In genomic region chr12:52209321-52209720, GRCh38 we compare ENCODE assay signal across 25 cellular contexts. TPM values are rescaled to one million over a fixed set of nuclear protein-coding genes. Genes with fewer than 3 reads are reported as not detected.
A peak's percentile ranks its signal among the peaks of the same experiment; 100 is the strongest.
DNase-seq lines count a peak whose midpoint lies in the region; ATAC-seq, FAIRE-seq and TF ChIP-seq lines count a peak whose summit lies in the region.
"Had no signal": no experiment of that assay in that cellular context is flagged by ENCODE, and none has a peak within 500 bp of the region (broad histone marks: within the 10 kb centered on the region; RNA-seq: fewer than 3 reads in every experiment).

No MANE protein-coding gene starts in this region.

- H3K4me2 ChIP-seq in mammary epithelial cell (ENCODE audit: insufficient read depth, low read depth, low read length): peak overlapping the region; percentile 14

- H3K4me1 ChIP-seq in heart right ventricle (peaks cover 6 to 28% (median 15%) of the 10 kb centered on the region in 9 donors), mammary epithelial cell (ENCODE audit: insufficient read depth, low read length) (peaks cover 57% of the 10 kb centered on the region), kidney (ENCODE audit: control insufficient read depth in 1 of 2, insufficient read depth in 1 of 2, low read depth in 1 of 2, low read length in 2 of 2) (peaks cover 0 to 6% of the 10 kb centered on the region in 2 donors), suprapubic skin (peaks cover 77% of the 10 kb centered on the region)

- H3K27me3 ChIP-seq in heart right ventricle: peaks cover 0 to 10% (median 0%) of the 10 kb centered on the region in 7 donors
- H3K27me3 ChIP-seq in mammary epithelial cell (ENCODE audit: insufficient read depth, low read length): no peaks in the 10 kb centered on the region
- H3K27me3 ChIP-seq in suprapubic skin: no peaks in the 10 kb centered on the region
- H3K27me3 ChIP-seq: upper lobe of left lung had no signal

- TF ChIP-seq CTCF in heart right ventricle (IDR thresholded peaks at IDR 0.05) (no peak), mammary epithelial cell (conservative IDR thresholded peaks at IDR 0.05 in 1 of 2, IDR thresholded peaks at IDR 0.05 in 1 of 2; ENCODE audit: extremely low read depth in 1 of 2, insufficient read depth in 1 of 2, low read depth in 1 of 2, low read length in 2 of 2) (no peak), kidney (IDR thresholded peaks at IDR 0.05; ENCODE audit: borderline replicate concordance, extremely low read depth, insufficient read depth) (no peak), suprapubic skin (IDR thresholded peaks at IDR 0.05) (no peak)

- H3K4me3 ChIP-seq in heart right ventricle (no peak overlapping the region), mammary epithelial cell (replicated peaks in 1 of 3; ENCODE audit: insufficient read depth in 1 of 3, low read depth in 2 of 3, low read length in 3 of 3) (no peak overlapping the region), kidney (ENCODE audit: low read length in 2 of 2) (no peak overlapping the region), suprapubic skin (no peak overlapping the region)
- H3K4me3 ChIP-seq: esophagus squamous epithelium, GM12878, upper lobe of left lung had no signal

- no peak for TF ChIP-seq EP300 in suprapubic skin (IDR thresholded peaks at IDR 0.05)

- no peaks in the 10 kb centered on the region for H4K20me1 ChIP-seq in mammary epithelial cell (ENCODE audit: insufficient read depth, low read length)

- intact Hi-C loops in Right ventricle myocardium superior (cut with DNase I): no loop called here
- intact Hi-C loops in heart right ventricle (cut with DNase I): no loop called here
- intact Hi-C loops in mammary epithelial cell (cut with micrococcal nuclease): no loop called here
- intact Hi-C loops in kidney (cut with DNase I): no loop called here

- ATAC-seq in Right ventricle myocardium superior (ENCODE audit: poor library complexity) (no peak), heart right ventricle (no peak)
- ATAC-seq: GM12878, HCT116, SK-N-SH treated with all-trans-retinoic acid at 6 μM for 48 hours had no signal

- FAIRE-seq in kidney (lab: Jason Lieb, UNC): no peak
- FAIRE-seq: GM12878, small intestine had no signal

- H2AFZ ChIP-seq in mammary epithelial cell (ENCODE audit: low read depth, low read length): no peak overlapping the region

- H3K79me2 ChIP-seq in mammary epithelial cell (ENCODE audit: insufficient read depth, low read length): no peaks in the 10 kb centered on the region

- H3K36me3 ChIP-seq in heart right ventricle (no peaks in the 10 kb centered on the region), mammary epithelial cell (ENCODE audit: insufficient read depth, low read length) (no peaks in the 10 kb centered on the region), kidney (ENCODE audit: control insufficient read depth in 1 of 2, insufficient read depth in 2 of 2, low read length in 2 of 2) (no peaks in the 10 kb centered on the region), suprapubic skin (no peaks in the 10 kb centered on the region)
- H3K36me3 ChIP-seq: esophagus squamous epithelium, upper lobe of left lung had no signal

- DNase-seq in Right ventricle myocardium superior (peak; percentile 38), heart right ventricle (no peak), mammary epithelial cell (peak; percentile 73), kidney (peak; percentile 52), suprapubic skin (ENCODE audit: low spot score in 2 of 2) (peak in 1 of 2 donors; percentile 72), NCI-H187 treated with DMSO at 0.1 percent for 48 hours (lab: John Stamatoyannopoulos, UW) (no peak), NCI-H526 (lab: John Stamatoyannopoulos, UW) (no peak), anterior cingulate cortex (lab: John Stamatoyannopoulos, UW) (no peak)
- DNase-seq: COR-L47, esophagus squamous epithelium, Karpas-422, kidney glomerular epithelial cell, NCI-H1694, NCI-H2171 treated with DMSO at 0.1 percent for 48 hours, RPMI8226, small intestine, upper lobe of left lung had no signal

- 78 to 82% methylated on average over 8 of the region's 8 CpGs for WGBS in heart right ventricle, 2 donors
- 19% methylated on average over 7 of the region's 8 CpGs for WGBS in mammary epithelial cell (ENCODE audit: low coverage, missing lambda C conversion rate)
- WGBS in suprapubic skin: 69% methylated on average over 8 of the region's 8 CpGs

- no TSS peak for BruUV-seq in mammary epithelial cell (replicated peaks; lab: Mats Ljungman, UMichigan)

- H3K27ac ChIP-seq in heart right ventricle (no peak overlapping the region), mammary epithelial cell (ENCODE audit: insufficient read depth, low read depth, low read length) (no peak overlapping the region), kidney (ENCODE audit: low read depth in 2 of 2, low read length in 2 of 2) (no peak overlapping the region), suprapubic skin (peak overlapping the region; percentile 42)
- H3K27ac ChIP-seq: upper lobe of left lung, VCaP had no signal

- CTCF ChIA-PET in mammary epithelial cell (lab: Charles Lee; ENCODE audit: low non-redundant PET): interaction anchor here (0.5 to 0.6 kb wide), 2 partner anchors 118 to 238 kb away, joined by 3 to 6 read pairs; no protein-coding TSS in a partner anchor

- dilution Hi-C loops in mammary epithelial cell (cut with HindIII; ENCODE audit: low sequenced_read_pairs): no loop called here

- in situ Hi-C loops in mammary epithelial cell (cut with MboI; ENCODE audit: low sequenced_read_pairs in 2 of 2): loop anchor here in 1 of 2 donors (5.0 kb wide), 1 partner anchor 37 kb away; no protein-coding TSS in a partner anchor

- H3K9ac ChIP-seq in mammary epithelial cell (ENCODE audit: insufficient read depth, low read length) (no peak overlapping the region), kidney (ENCODE audit: low read length in 2 of 2) (no peak overlapping the region)

- no peaks in the 10 kb centered on the region for H3K9me3 ChIP-seq in heart right ventricle
- no peaks in the 10 kb centered on the region for H3K9me3 ChIP-seq in mammary epithelial cell (replicated peaks; ENCODE audit: insufficient read depth, low read length)
- H3K9me3 ChIP-seq in kidney (ENCODE audit: control insufficient read depth in 1 of 2, low read length in 2 of 2): no peaks in the 10 kb centered on the region
- H3K9me3 ChIP-seq in suprapubic skin: no peaks in the 10 kb centered on the region
- H3K9me3 ChIP-seq: esophagus squamous epithelium, upper lobe of left lung had no signal

- no peak for TF ChIP-seq POLR2A in suprapubic skin (IDR thresholded peaks at IDR 0.05)

RNA-seq across cellular contexts. Expression of gene KRT80, which starts 17.5 kb away (rescaled TPM):
- total RNA-seq in Right ventricle myocardium superior (not detected), heart right ventricle (under 1 TPM in 9 of 10 donors, not detected in 1; 0.07 to 0.79 (median 0.16) TPM), mammary epithelial cell (1 to 10 TPM; 1.8 to 2.7 TPM), kidney (12.3 TPM), suprapubic skin (100 to 1,000 TPM in 3 of 4 donors, 10 to 100 TPM in 1; 78.6 to 293 (median 185) TPM)
- polyA plus RNA-seq in heart right ventricle (under 1 TPM; 0.07 to 0.32 TPM), mammary epithelial cell (1.2 TPM), kidney (ENCODE audit: insufficient read depth, low read depth, low replicate concordance) (1.0 TPM)
- not detected for polyA minus RNA-seq in mammary epithelial cell
- total RNA-seq: activated T-helper 2 cell treated with anti-CD3 and anti-CD28 coated beads, Interferon-gamma antibody, Interleukin-2, Interleukin-4, amounts not matched to agents 10 μg/mL and 5 μg/mL and 100 μg/mL, durations not matched to agents 14 hours and 24 hours and 36 hours; cerebellum; GM12878; subcutaneous adipose tissue; T-helper 2 cell treated with Interferon-gamma antibody and Interleukin-4, amounts not matched to agents 100 ng/mL and 5 ng/mL, for 36 hours had no signal

RNA-seq across cellular contexts. Expression of gene KRT7, which starts 23.7 kb away (rescaled TPM):
- 0.59 TPM for total RNA-seq in Right ventricle myocardium superior
- 10 to 100 TPM in 1 of 10 donors, 1 to 10 TPM in 4, under 1 TPM in 2, not detected in 3; 0.59 to 10.8 (median 2.3) TPM for total RNA-seq in heart right ventricle
- polyA plus RNA-seq in heart right ventricle: 1 to 10 TPM in 1 of 2 donors, under 1 TPM in 1; 0.88 to 1.4 TPM
- total RNA-seq in mammary epithelial cell: 1,000 to 10,000 TPM; 2,215 to 3,387 TPM
- 3,281 TPM for polyA plus RNA-seq in mammary epithelial cell
- polyA minus RNA-seq in mammary epithelial cell: 4,390 TPM
- total RNA-seq in kidney: 1,490 TPM
- 173 TPM for polyA plus RNA-seq in kidney (ENCODE audit: insufficient read depth, low read depth, low replicate concordance)
- total RNA-seq in suprapubic skin: 100 to 1,000 TPM in 3 of 4 donors, 10 to 100 TPM in 1; 95.8 to 176 (median 123) TPM
- total RNA-seq: cerebellum had no signal

Comparison
In these comparisons a context has a peak if more than half of its experiments do, and no peak if none do; other contexts are left out.
1. DNase-seq: peak in Right ventricle myocardium superior (single experiment), mammary epithelial cell (single experiment) and kidney (single experiment); none in heart right ventricle (0 of 2), NCI-H187 treated with DMSO at 0.1 percent for 48 hours (single experiment), NCI-H526 (0 of 2) and anterior cingulate cortex (0 of 58).